29 cellular contexts compared by ENCODE assay signal in the genomic region with DNA sequence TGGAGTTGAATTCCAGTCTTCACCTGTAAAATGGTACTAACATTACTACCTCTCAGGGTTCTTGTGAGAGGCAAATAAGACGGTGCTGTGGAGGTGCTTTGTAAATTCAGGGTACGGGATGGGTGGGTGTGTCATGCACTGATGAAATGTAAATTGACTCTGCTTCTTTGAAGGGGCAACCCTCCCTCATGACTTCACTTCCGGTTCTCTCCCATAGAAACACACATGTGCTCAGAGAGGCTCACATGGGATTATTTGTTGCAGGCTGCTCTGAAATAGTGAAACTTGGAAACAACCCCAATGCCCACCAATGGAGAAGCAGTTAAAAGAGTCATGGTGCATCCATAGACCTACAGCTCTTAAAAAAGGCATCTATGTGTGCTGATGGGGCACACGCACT. TPM values are rescaled to one million over a fixed set of nuclear protein-coding genes. Genes with fewer than 3 reads are reported as not detected.
A peak's percentile ranks its signal among the peaks of the same experiment; 100 is the strongest.
DNase-seq lines count a peak whose midpoint lies in the region; ATAC-seq and TF ChIP-seq lines count a peak whose summit lies in the region.
"Had no signal": no experiment of that assay in that cellular context is flagged by ENCODE, and none has a peak within 500 bp of the region (broad histone marks: within the 10 kb centered on the region; RNA-seq: fewer than 3 reads in every experiment).

No MANE protein-coding gene starts in this region.

- H3K4me1 Mint-ChIP-seq in neural crest cell, result peaks cover 15% of the 10 kb centered on the region
- no peaks in the 10 kb centered on the region for H3K4me1 Mint-ChIP-seq in activated naive CD4-positive, alpha-beta T cell treated with anti-CD3 and anti-CD28 coated beads for 36 hours (ENCODE audit: low read depth)
- peaks cover 28% of the 10 kb centered on the region for H3K4me1 Mint-ChIP-seq in endodermal cell
- H3K4me1 Mint-ChIP-seq: B cell, IgD-negative memory B cell had no signal

- H3K4me3 Mint-ChIP-seq in neural crest cell (no peak overlapping the region), endodermal cell (no peak overlapping the region)
- H3K4me3 Mint-ChIP-seq in activated naive CD4-positive, alpha-beta T cell treated with anti-CD3 and anti-CD28 coated beads for 36 hours, result no peak overlapping the region
- H3K4me3 Mint-ChIP-seq: B cell; CD8-positive, alpha-beta T cell; HFFc6; IgD-negative memory B cell had no signal

- H3K27ac Mint-ChIP-seq in neural crest cell (ENCODE audit: unreplicated experiment), result peak overlapping the region; percentile 51
- H3K27ac Mint-ChIP-seq in activated naive CD4-positive, alpha-beta T cell treated with anti-CD3 and anti-CD28 coated beads for 36 hours, result no peak overlapping the region
- no peak overlapping the region for H3K27ac Mint-ChIP-seq in endodermal cell
- H3K27ac Mint-ChIP-seq: B cell; CD8-positive, alpha-beta T cell; HFFc6 had no signal

- H3K4me1 ChIP-seq in foreskin keratinocyte (no peaks in the 10 kb centered on the region), endodermal cell (ENCODE audit: control insufficient read depth, insufficient read depth, low read length) (peaks cover 4% of the 10 kb centered on the region)
- H3K4me1 ChIP-seq: Caco-2, HAP-1 had no signal

- DNase-seq in EH (ENCODE audit: low read depth), result peak; percentile 9
- peak; percentile 15 for DNase-seq in Jurkat, Clone E6-1 (ENCODE audit: low read depth, low spot score)
- DNase-seq in choroid plexus epithelial cell (ENCODE audit: low read depth), result peak; percentile 8
- DNase-seq in neural crest cell (ENCODE audit: low read depth, low spot score), result no peak
- no peak for DNase-seq in activated naive CD4-positive, alpha-beta T cell treated with anti-CD3 and anti-CD28 coated beads for 36 hours
- DNase-seq in foreskin keratinocyte, result no peak
- no peak for DNase-seq in endodermal cell
- no peak for DNase-seq in DMS53 (lab: John Stamatoyannopoulos, UW)
- DNase-seq: Caco-2; CD8-positive, alpha-beta T cell; DMS 273 treated with DMSO at 0.1 percent for 48 hours; DMS79 treated with DMSO at 0.1 percent for 48 hours; GOT3; HFFc6; NCI-H1092 treated with DMSO at 0.1 percent for 48 hours; NCI-H1436; NCI-H187; NCI-H2081 treated with DMSO at 0.1 percent for 48 hours; NCI-H2171; NCI-H345; NCI-H510A treated with DMSO at 0.1 percent for 48 hours; NCI-H82; NK-92 treated with Interleukin-12 subunit alpha and Interleukin-12 subunit beta, amount 100 ng/mL, for 24 hours; RPMI8226; SHP77 had no signal

- no peaks in the 10 kb centered on the region for H3K36me3 Mint-ChIP-seq in neural crest cell (ENCODE audit: low read depth)
- no peaks in the 10 kb centered on the region for H3K36me3 Mint-ChIP-seq in activated naive CD4-positive, alpha-beta T cell treated with anti-CD3 and anti-CD28 coated beads for 36 hours (ENCODE audit: low read depth)
- no peaks in the 10 kb centered on the region for H3K36me3 Mint-ChIP-seq in endodermal cell (ENCODE audit: low read depth)
- H3K36me3 Mint-ChIP-seq: CD8-positive, alpha-beta T cell had no signal

- H3K27ac ChIP-seq in foreskin keratinocyte (no peak overlapping the region), endodermal cell (ENCODE audit: low read depth, low read length) (no peak overlapping the region)
- H3K27ac ChIP-seq: C4-2B had no signal

- intact Hi-C loops in activated naive CD4-positive, alpha-beta T cell treated with anti-CD3 and anti-CD28 coated beads for 36 hours (cut with micrococcal nuclease), result no loop called here

- no peaks in the 10 kb centered on the region for H3K36me3 ChIP-seq in endodermal cell (ENCODE audit: control insufficient read depth, insufficient read depth, low read length)
- H3K36me3 ChIP-seq: HAP-1 had no signal

- peaks cover 46% of the 10 kb centered on the region for H3K27me3 Mint-ChIP-seq in neural crest cell (ENCODE audit: low read depth)
- H3K27me3 Mint-ChIP-seq in activated naive CD4-positive, alpha-beta T cell treated with anti-CD3 and anti-CD28 coated beads for 36 hours (ENCODE audit: low read depth), result peaks cover 39% of the 10 kb centered on the region
- peaks cover 53% of the 10 kb centered on the region for H3K27me3 Mint-ChIP-seq in endodermal cell (ENCODE audit: insufficient read depth)

- no peak overlapping the region for H3K9ac ChIP-seq in endodermal cell (ENCODE audit: extremely low read depth, low read length, poor library complexity, severe bottlenecking)

- H3K27me3 ChIP-seq in foreskin keratinocyte (peaks cover 61% of the 10 kb centered on the region), endodermal cell (ENCODE audit: control insufficient read depth, insufficient read depth, low read length, poor library complexity, severe bottlenecking) (peaks cover 28% of the 10 kb centered on the region)

- H3K9me3 ChIP-seq in endodermal cell (ENCODE audit: control insufficient read depth, low read length), result no peaks in the 10 kb centered on the region
- H3K9me3 ChIP-seq: Caco-2, HAP-1 had no signal

- CTCF ChIA-PET in activated naive CD4-positive, alpha-beta T cell treated with anti-CD3 and anti-CD28 coated beads for 36 hours (lab: Charles Lee), result no interaction called here

- H3K4me3 ChIP-seq in Jurkat, Clone E6-1 (ENCODE audit: low read length), result no peak overlapping the region
- H3K4me3 ChIP-seq in choroid plexus epithelial cell (ENCODE audit: low read depth, low read length), result no peak overlapping the region
- no peak overlapping the region for H3K4me3 ChIP-seq in endodermal cell (ENCODE audit: low read length)
- H3K4me3 ChIP-seq: HAP-1 had no signal

- TF ChIP-seq CTCF in choroid plexus epithelial cell (conservative IDR thresholded peaks at IDR 0.05; ENCODE audit: low read depth, low read length) (no peak), neural crest cell (conservative IDR thresholded peaks at IDR 0.05) (no peak), foreskin keratinocyte (conservative IDR thresholded peaks at IDR 0.05) (no peak), endodermal cell (conservative IDR thresholded peaks at IDR 0.05) (no peak)

- no peaks in the 10 kb centered on the region for H3K9me3 Mint-ChIP-seq in neural crest cell
- no peaks in the 10 kb centered on the region for H3K9me3 Mint-ChIP-seq in activated naive CD4-positive, alpha-beta T cell treated with anti-CD3 and anti-CD28 coated beads for 36 hours
- H3K9me3 Mint-ChIP-seq in endodermal cell, result no peaks in the 10 kb centered on the region
- H3K9me3 Mint-ChIP-seq: CD8-positive, alpha-beta T cell; HFFc6; IgD-negative memory B cell had no signal

- 74 to 75% methylated on average over 4 of the region's 4 CpGs for WGBS in endodermal cell (ENCODE audit: insufficient coverage in 1 of 2, insufficient read length in 1 of 2), 2 experiments

- no peak for ATAC-seq in foreskin keratinocyte
- ATAC-seq: CD8-positive, alpha-beta T cell had no signal

RNA-seq across cellular contexts. Expression of a gene that starts 44.9 kb away (rescaled TPM):
- polyA plus RNA-seq in Jurkat, Clone E6-1 (2012; ENCODE audit: insufficient read depth, insufficient read length), result 54.6 TPM
- total RNA-seq in neural crest cell, result 45.8 and 50.6 TPM in 2 replicates
- total RNA-seq in activated naive CD4-positive, alpha-beta T cell treated with anti-CD3 and anti-CD28 coated beads for 36 hours, result 10 to 100 TPM; 17.8 to 20.7 TPM
- 22.3 and 24.5 TPM in 2 replicates for total RNA-seq in foreskin keratinocyte
- polyA plus RNA-seq in foreskin keratinocyte, result 16.8 and 19.9 TPM in 2 replicates
- total RNA-seq in endodermal cell, result 10 to 100 TPM; 16.4 to 18.3 TPM
- 35.8 TPM for polyA plus RNA-seq in endodermal cell (2013, experiment 1 of 2)
- polyA plus RNA-seq in endodermal cell (2013, experiment 2 of 2), result 35.7 TPM

Comparison
In these comparisons a context has a peak if more than half of its experiments do, and no peak if none do; other contexts are left out.
1. DNase-seq: peak in EH (single experiment), Jurkat, Clone E6-1 (single experiment) and choroid plexus epithelial cell (single experiment); none in neural crest cell (single experiment), activated naive CD4-positive, alpha-beta T cell treated with anti-CD3 and anti-CD28 coated beads for 36 hours (single experiment), foreskin keratinocyte (0 of 2), endodermal cell (single experiment) and DMS53 (single experiment).